Comparison of ENCODE assay signal across 9 cellular contexts in the genomic region with DNA sequence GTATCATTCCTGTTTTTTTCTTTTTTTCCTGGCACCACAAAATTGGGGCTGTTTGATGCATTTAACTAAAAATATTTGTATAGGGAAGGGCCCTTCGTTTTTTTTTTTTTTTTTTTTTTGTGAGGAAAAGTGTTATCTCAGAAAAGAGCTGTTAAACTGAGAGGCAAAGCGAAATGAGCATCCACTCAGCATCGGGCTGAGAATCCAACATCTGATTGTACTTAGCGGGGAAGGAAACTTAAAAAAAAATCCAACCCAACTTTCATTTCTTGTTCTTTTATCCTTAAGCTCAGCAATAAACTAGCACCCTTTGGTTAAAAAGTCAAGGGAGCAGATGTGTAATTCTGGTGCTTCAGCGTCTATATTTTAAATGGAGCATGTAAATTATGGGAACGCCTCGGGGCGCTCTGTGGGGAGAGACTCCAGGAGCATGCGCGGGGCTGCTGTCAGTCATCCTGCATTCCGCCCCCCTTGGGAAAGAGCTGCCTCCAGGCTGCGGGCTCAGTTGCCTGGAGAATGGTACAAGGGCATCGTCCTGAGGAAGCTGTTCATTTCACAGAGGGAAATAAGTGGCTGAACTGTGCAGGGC. TPM values are rescaled to one million over a fixed set of nuclear protein-coding genes. Genes with fewer than 3 reads are reported as not detected.
DNase-seq lines count a peak whose midpoint lies in the region; TF ChIP-seq lines count a peak whose summit lies in the region.
"Had no signal": no experiment of that assay in that cellular context is flagged by ENCODE, and none has a peak within 500 bp of the region (broad histone marks: within the 10 kb centered on the region; RNA-seq: fewer than 3 reads in every experiment).

No MANE protein-coding gene starts in this region.

- H3K36me3 ChIP-seq in fibroblast of lung (ENCODE audit: control insufficient read depth, insufficient read depth, low read length), result no peaks in the 10 kb centered on the region
- no peaks in the 10 kb centered on the region for H3K36me3 ChIP-seq in prostate gland
- no peaks in the 10 kb centered on the region for H3K36me3 ChIP-seq in spleen

- no peak overlapping the region for H3K9ac ChIP-seq in fibroblast of lung (ENCODE audit: insufficient read depth, low read length)

- intact Hi-C loops in prostate gland (cut with DNase I) (no loop called here), spleen (cut with DNase I; ENCODE audit: low total_unique reads) (no loop called here)

- peak overlapping the region; percentile 12 for H3K4me3 Mint-ChIP-seq in osteocyte (ENCODE audit: unreplicated experiment)
- H3K4me3 Mint-ChIP-seq: activated B cell treated with CpG ODN at 0.5 μM for 24 hours had no signal

- peaks cover 2% of the 10 kb centered on the region for H3K4me1 Mint-ChIP-seq in osteocyte (ENCODE audit: unreplicated experiment)
- H3K4me1 Mint-ChIP-seq: activated B cell treated with CpG ODN at 0.5 μM for 24 hours had no signal

- no peak overlapping the region for H2AFZ ChIP-seq in fibroblast of lung (ENCODE audit: low read length)

- H4K20me1 ChIP-seq in fibroblast of lung (ENCODE audit: control insufficient read depth, extremely low read depth, insufficient read depth, low read length), result no peaks in the 10 kb centered on the region

- no peaks in the 10 kb centered on the region for H3K9me3 Mint-ChIP-seq in osteocyte (ENCODE audit: unreplicated experiment)
- H3K9me3 Mint-ChIP-seq: activated B cell treated with CpG ODN at 0.5 μM for 24 hours had no signal

- no peaks in the 10 kb centered on the region for H3K79me2 ChIP-seq in fibroblast of lung (ENCODE audit: control insufficient read depth, insufficient read depth, low read length)

- no peaks in the 10 kb centered on the region for H3K4me1 ChIP-seq in fibroblast of lung (ENCODE audit: control insufficient read depth, extremely low read depth, insufficient read depth, low read length)
- H3K4me1 ChIP-seq in prostate gland (replicated peaks), result no peaks in the 10 kb centered on the region
- H3K4me1 ChIP-seq in spleen, result no peaks in the 10 kb centered on the region

- H3K27ac Mint-ChIP-seq in osteocyte (ENCODE audit: unreplicated experiment), result no peak overlapping the region
- H3K27ac Mint-ChIP-seq: activated B cell treated with CpG ODN at 0.5 μM for 24 hours had no signal

- peak overlapping the region; percentile 44 for H3K4me2 ChIP-seq in fibroblast of lung (ENCODE audit: extremely low read depth, insufficient read depth, low read length)

- WGBS in prostate gland, result 12% methylated on average over 13 of the region's 13 CpGs
- WGBS in spleen, 5 donors, result 17 to 26% (median 19%) methylated on average over 13 of the region's 13 CpGs

- no peaks in the 10 kb centered on the region for H3K27me3 Mint-ChIP-seq in osteocyte (ENCODE audit: unreplicated experiment)

- TF ChIP-seq CTCF in fibroblast of lung (conservative IDR thresholded peaks at IDR 0.05 in 1 of 2, IDR thresholded peaks at IDR 0.05 in 1 of 2; ENCODE audit: low read depth in 1 of 2, low read length in 2 of 2) (no peak), osteocyte (IDR thresholded peaks at IDR 0.05) (no peak), prostate gland (IDR thresholded peaks at IDR 0.05) (no peak), spleen (IDR thresholded peaks at IDR 0.05 in 8 of 11, conservative IDR thresholded peaks at IDR 0.05 in 3 of 11) (no peak)

- no peak overlapping the region for H3K27ac ChIP-seq in fibroblast of lung (ENCODE audit: insufficient read depth, low read length)
- no peak overlapping the region for H3K27ac ChIP-seq in prostate gland
- H3K27ac ChIP-seq in spleen, result no peak overlapping the region

- no peak for TF ChIP-seq POLR2A in prostate gland (IDR thresholded peaks at IDR 0.05)
- TF ChIP-seq POLR2A in spleen (IDR thresholded peaks at IDR 0.05), result no peak

- H3K9me3 ChIP-seq in fibroblast of lung (ENCODE audit: control insufficient read depth, insufficient read depth, low read depth, low read length) (no peaks in the 10 kb centered on the region), prostate gland (no peaks in the 10 kb centered on the region), spleen (no peaks in the 10 kb centered on the region)

- no peaks in the 10 kb centered on the region for H3K27me3 ChIP-seq in fibroblast of lung (ENCODE audit: control insufficient read depth, insufficient read depth, low read length)
- no peaks in the 10 kb centered on the region for H3K27me3 ChIP-seq in prostate gland (replicated peaks; ENCODE audit: insufficient read depth)
- H3K27me3 ChIP-seq in spleen (replicated peaks in 1 of 7), result peaks cover 0 to 42% (median 0%) of the 10 kb centered on the region in 7 donors

- peak; percentile 59 for DNase-seq in DMS53 (lab: John Stamatoyannopoulos, UW)
- peak; percentile 3 for DNase-seq in NCI-H226
- no peak for DNase-seq in fibroblast of lung (ENCODE audit: low read depth in 2 of 2)
- DNase-seq in osteocyte (ENCODE audit: extremely low spot score, unreplicated experiment), result no peak
- no peak for DNase-seq in GF-D8 (lab: John Stamatoyannopoulos, UW)
- DNase-seq in prostate gland (ENCODE audit: low spot score), result no peak
- no peak for DNase-seq in spleen
- DNase-seq in RKO (ENCODE audit: low spot score), result no peak
- DNase-seq: activated B cell treated with CpG ODN at 0.5 μM for 24 hours had no signal

- no peaks in the 10 kb centered on the region for H3K36me3 Mint-ChIP-seq in osteocyte (ENCODE audit: unreplicated experiment)

- H3K4me3 ChIP-seq in fibroblast of lung (replicated peaks in 1 of 4; ENCODE audit: control extremely low read depth in 1 of 4, insufficient read depth in 1 of 4, low read depth in 3 of 4, low read length in 4 of 4) (peak overlapping the region in 1 of 4 experiments; percentile 27), prostate gland (no peak overlapping the region), spleen (peak overlapping the region in 1 of 8 donors; percentile 32)

RNA-seq across cellular contexts. Expression of gene DMRT2, which starts 33.3 kb away (rescaled TPM):
- total RNA-seq in fibroblast of lung, result not detected in 2 replicates
- polyA plus RNA-seq in fibroblast of lung, result 0.16 TPM in 1 of 2 replicates, not detected in the other
- 0.06 TPM in 1 of 2 replicates, not detected in the other for polyA plus RNA-seq in fibroblast of lung (2012)
- polyA minus RNA-seq in fibroblast of lung (ENCODE audit: low replicate concordance), result not detected in 2 replicates
- total RNA-seq in osteocyte, result not detected in 2 replicates
- under 1 TPM; 0.64 to 0.74 TPM for total RNA-seq in prostate gland
- total RNA-seq in spleen, result not detected
- not detected for polyA plus RNA-seq in spleen
- total RNA-seq: activated B cell treated with CpG ODN at 0.5 μM for 24 hours had no signal

Comparison
In these comparisons a context has a peak if more than half of its experiments do, and no peak if none do; other contexts are left out.
1. DNase-seq: peak in DMS53 (single experiment) and NCI-H226 (single experiment); none in fibroblast of lung (0 of 2), osteocyte (single experiment), GF-D8 (single experiment), prostate gland (single experiment), spleen (single experiment) and RKO (single experiment).